15 cellular contexts compared by ENCODE assay signal in the genomic region with DNA sequence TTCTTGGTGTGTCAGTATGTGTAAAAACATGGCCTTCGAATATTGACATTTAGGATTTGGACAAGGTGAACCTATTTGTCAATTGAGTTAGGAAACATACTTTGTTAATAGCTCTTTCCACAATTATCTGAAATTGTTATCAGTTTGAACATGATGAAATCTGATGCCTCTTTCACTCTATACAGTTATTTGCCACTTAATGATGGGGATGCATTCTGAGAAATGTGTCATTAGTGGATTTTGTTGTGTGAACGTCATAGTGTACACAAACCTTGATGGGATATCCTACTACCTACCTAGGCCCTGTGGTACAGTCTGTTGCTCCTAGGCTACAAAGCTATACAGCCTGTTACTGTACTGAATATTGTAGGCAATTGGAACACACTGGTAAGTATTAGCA. TPM values are rescaled to one million over a fixed set of nuclear protein-coding genes. Genes with fewer than 3 reads are reported as not detected.
DNase-seq lines count a peak whose midpoint lies in the region; TF ChIP-seq lines count a peak whose summit lies in the region.
"Had no signal": no experiment of that assay in that cellular context is flagged by ENCODE, and none has a peak within 500 bp of the region (broad histone marks: within the 10 kb centered on the region; RNA-seq: fewer than 3 reads in every experiment).

No MANE protein-coding gene starts in this region.

- no peak overlapping the region for H3K14ac ChIP-seq in mesenchymal stem cell (ENCODE audit: low read length in 2 of 2)

- H2AK5ac ChIP-seq in mesenchymal stem cell (ENCODE audit: low read length, severe bottlenecking): no peak overlapping the region

- H3K4me1 ChIP-seq in mesenchymal stem cell (ENCODE audit: control insufficient read depth, insufficient read depth, low read depth, low read length): peaks cover 7% of the 10 kb centered on the region
- H3K4me1 ChIP-seq in vagina: peaks cover 42% of the 10 kb centered on the region

- no peak overlapping the region for H2BK5ac ChIP-seq in mesenchymal stem cell (ENCODE audit: low read depth, low read length, poor library complexity, severe bottlenecking)

- H3K4me2 ChIP-seq in mesenchymal stem cell (ENCODE audit: low read length, poor library complexity, severe bottlenecking): no peak overlapping the region
- H3K4me2 ChIP-seq: hepatocyte had no signal

- no peak overlapping the region for H3K18ac ChIP-seq in mesenchymal stem cell (ENCODE audit: low read depth in 1 of 2, low read length in 2 of 2)

- peak overlapping the region; percentile 60 for H3K9ac ChIP-seq in mesenchymal stem cell (ENCODE audit: low read length)

- no peak overlapping the region for H4K8ac ChIP-seq in mesenchymal stem cell (ENCODE audit: low read length)

- no peak overlapping the region for H2BK12ac ChIP-seq in mesenchymal stem cell (ENCODE audit: low read length in 2 of 2)

- no peaks in the 10 kb centered on the region for H3K9me3 ChIP-seq in mesenchymal stem cell (ENCODE audit: control insufficient read depth, low read length)
- H3K9me3 ChIP-seq in vagina: no peaks in the 10 kb centered on the region

- no peak overlapping the region for H3K27ac ChIP-seq in mesenchymal stem cell (ENCODE audit: low read length, poor library complexity, severe bottlenecking)
- H3K27ac ChIP-seq in vagina: peak overlapping the region; percentile 60
- H3K27ac ChIP-seq: hepatocyte had no signal

- no peaks in the 10 kb centered on the region for H3K27me3 ChIP-seq in mesenchymal stem cell (ENCODE audit: control insufficient read depth in 1 of 2, insufficient read depth in 1 of 2, low read length in 2 of 2)
- no peaks in the 10 kb centered on the region for H3K27me3 ChIP-seq in vagina
- H3K27me3 ChIP-seq: hepatocyte had no signal

- H2BK15ac ChIP-seq in mesenchymal stem cell (ENCODE audit: low read depth, poor library complexity, severe bottlenecking): no peak overlapping the region

- no peak overlapping the region for H3K23ac ChIP-seq in mesenchymal stem cell (ENCODE audit: low read length in 2 of 2)

- H2BK120ac ChIP-seq in mesenchymal stem cell (ENCODE audit: low read depth, low read length): no peak overlapping the region

- DNase-seq in amniotic epithelial cell (ENCODE audit: low read depth) (peak; percentile 52), mesenchymal stem cell (peak; percentile 51), vagina (ENCODE audit: extremely low spot score in 2 of 2) (no peak), NCI-H748 (lab: John Stamatoyannopoulos, UW; ENCODE audit: unreplicated experiment) (no peak)
- no peak for DNase-seq in activated naive CD4-positive, alpha-beta T cell (lab: John Stamatoyannopoulos, UW)
- DNase-seq: activated CD4-positive, alpha-beta T cell treated with anti-CD3 and anti-CD28 coated beads, Interleukin-2, amount 10 ng/mL, durations not matched to agents 24 days and 14 days; activated CD8-positive, alpha-beta memory T cell treated with anti-CD3 and anti-CD28 coated beads, Interleukin-2, amount 50 U/mL, for 48 hours; activated effector memory CD4-positive, alpha-beta T cell treated with anti-CD3 and anti-CD28 coated beads, Interleukin-2, amount 50 U/mL, for 16 hours; effector memory CD4-positive, alpha-beta T cell; natural killer cell; NCI-H2107; NCI-H510A treated with DMSO at 0.1 percent for 48 hours; stimulated activated CD4-positive, alpha-beta T cell treated with anti-CD3 and anti-CD28 coated beads, Interleukin-4, amount 100 ng/mL, for 4 hours had no signal

- H3K4me3 ChIP-seq in mesenchymal stem cell (ENCODE audit: insufficient read depth in 1 of 2, low read depth in 1 of 2, low read length in 2 of 2): peak overlapping the region in 1 of 2 experiments; percentile 10
- no peak overlapping the region for H3K4me3 ChIP-seq in vagina
- H3K4me3 ChIP-seq: hepatocyte had no signal

- TF ChIP-seq CTCF in vagina (IDR thresholded peaks at IDR 0.05): no peak

- 83% methylated on average over 1 of the region's 2 CpGs for WGBS in mesenchymal stem cell

- H3K36me3 ChIP-seq in mesenchymal stem cell (ENCODE audit: control insufficient read depth in 1 of 2, insufficient read depth in 2 of 2, low read depth in 1 of 2, low read length in 2 of 2) (peaks cover 2 to 8% of the 10 kb centered on the region in 2 experiments), vagina (no peaks in the 10 kb centered on the region)

- intact Hi-C loops in vagina (cut with DNase I): no loop called here

- H3K4ac ChIP-seq in mesenchymal stem cell (ENCODE audit: low read depth in 1 of 2, low read length in 2 of 2): no peak overlapping the region

- H2AFZ ChIP-seq in mesenchymal stem cell (ENCODE audit: low read depth, low read length): no peak overlapping the region
- H2AFZ ChIP-seq: hepatocyte had no signal

- peaks cover 9% of the 10 kb centered on the region for H3K79me1 ChIP-seq in mesenchymal stem cell (replicated peaks; ENCODE audit: low read length, poor library complexity, severe bottlenecking)

- H4K91ac ChIP-seq in mesenchymal stem cell (ENCODE audit: low read length): no peak overlapping the region

- TF ChIP-seq POLR2A in vagina (IDR thresholded peaks at IDR 0.05): no peak

RNA-seq across cellular contexts. Expression of gene TULP3, which starts 4.8 kb away (rescaled TPM):
- 44.7 TPM for polyA plus RNA-seq in mesenchymal stem cell (2013, experiment 1 of 2)
- 44.0 TPM for polyA plus RNA-seq in mesenchymal stem cell (2013, experiment 2 of 2)
- total RNA-seq in vagina: 30.4 TPM

RNA-seq across cellular contexts. Expression of gene RHNO1, which starts 18.5 kb away (rescaled TPM):
- polyA plus RNA-seq in mesenchymal stem cell (2013, experiment 1 of 2): 40.6 TPM
- 39.7 TPM for polyA plus RNA-seq in mesenchymal stem cell (2013, experiment 2 of 2)
- 13.8 TPM for total RNA-seq in vagina

RNA-seq across cellular contexts. Expression of gene FOXM1, which starts 18.5 kb away (rescaled TPM):
- polyA plus RNA-seq in mesenchymal stem cell (2013, experiment 1 of 2): 13.5 TPM
- 12.7 TPM for polyA plus RNA-seq in mesenchymal stem cell (2013, experiment 2 of 2)
- 8.1 TPM for total RNA-seq in vagina

RNA-seq across cellular contexts. Expression of gene TEX52, which starts 38.7 kb away (rescaled TPM):
- polyA plus RNA-seq in mesenchymal stem cell (2013, experiment 1 of 2): not detected
- not detected for polyA plus RNA-seq in mesenchymal stem cell (2013, experiment 2 of 2)
- not detected for total RNA-seq in vagina
- total RNA-seq: activated CD4-positive, alpha-beta T cell treated with anti-CD3 and anti-CD28 coated beads, Interleukin-2, amount 10 ng/mL, durations not matched to agents 24 days and 14 days; hepatocyte; natural killer cell; pulmonary artery endothelial cell had no signal
- polyA plus RNA-seq: hepatocyte had no signal

Comparison
In these comparisons a context has a peak if more than half of its experiments do, and no peak if none do; other contexts are left out.
1. DNase-seq: peak in amniotic epithelial cell (single experiment) and mesenchymal stem cell (single experiment); none in vagina (0 of 2), activated naive CD4-positive, alpha-beta T cell (0 of 4) and NCI-H748 (single experiment).